ENCODE assay signal across 8 cellular contexts in the genomic region with DNA sequence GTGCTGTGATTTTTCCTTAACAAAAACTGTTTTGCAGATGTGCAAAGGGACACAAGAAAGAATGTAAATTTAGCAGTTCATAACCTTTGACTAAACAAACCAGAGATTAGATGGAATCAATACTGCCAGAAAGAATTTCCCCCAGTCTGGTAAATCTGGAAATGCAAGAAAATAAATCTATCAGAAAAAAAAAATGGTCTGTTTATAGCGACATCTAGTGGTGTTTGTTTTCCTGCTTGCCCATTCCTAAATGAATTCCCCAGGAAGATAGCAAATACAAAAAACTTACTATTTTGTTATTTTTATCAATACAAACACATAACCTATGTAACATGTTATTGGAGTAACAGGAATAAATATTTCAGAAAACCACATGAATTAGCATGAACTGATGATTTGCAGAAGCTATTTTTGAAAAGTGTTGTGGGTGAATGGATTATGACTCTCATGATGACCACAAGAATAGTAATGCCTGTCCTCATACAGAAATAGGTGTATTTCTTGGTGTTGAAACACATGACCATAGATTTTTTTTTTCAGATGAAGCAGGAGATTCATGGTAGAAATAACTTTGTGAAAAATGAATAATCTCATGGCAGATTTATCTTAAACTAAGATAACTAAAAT.
DNase-seq lines count a peak whose midpoint lies in the region; ATAC-seq and TF ChIP-seq lines count a peak whose summit lies in the region.

No MANE protein-coding gene starts in this region.

- peak; percentile 62 for DNase-seq in SIG-M5 treated with dmso at 0.1 percent for 504 hours (lab: John Stamatoyannopoulos, UW; ENCODE audit: unreplicated experiment)
- no peak for DNase-seq in SIG-M5 (lab: John Stamatoyannopoulos, UW)
- DNase-seq in NOMO-1 treated with dmso at 0.1 percent for 144 hours (lab: John Stamatoyannopoulos, UW; ENCODE audit: unreplicated experiment) = peak; percentile 62
- peak; percentile 29 to 48 for DNase-seq in erythroblast (lab: John Stamatoyannopoulos, UW)
- peak; percentile 19 for DNase-seq in putamen (ENCODE audit: low spot score)
- DNase-seq in stimulated activated naive CD8-positive, alpha-beta T cell treated with anti-CD3 and anti-CD28 coated beads, Interleukin-15, Interleukin-2, amounts not matched to agents 100 U/mL and 50 U/mL, for 24 hours = no peak

- no peak for TF ChIP-seq POLR2A in erythroblast (IDR thresholded peaks at IDR 0.05; ENCODE audit: low read length)

- ATAC-seq in GM21576 (IDR thresholded peaks at IDR 0.05; ENCODE audit: unreplicated experiment) (no peak), GM21619 (IDR thresholded peaks at IDR 0.05; ENCODE audit: unreplicated experiment) (no peak)
- ATAC-seq in stimulated activated naive CD8-positive, alpha-beta T cell treated with anti-CD3 and anti-CD28 coated beads, Interleukin-15, Interleukin-2, amounts not matched to agents 100 U/mL and 50 U/mL, for 24 hours = no peak

Comparison
In these comparisons a context has a peak if more than half of its experiments do, and no peak if none do; other contexts are left out.
1. DNase-seq: peak in SIG-M5 treated with dmso at 0.1 percent for 504 hours (single experiment), NOMO-1 treated with dmso at 0.1 percent for 144 hours (single experiment), erythroblast (2 of 2) and putamen (single experiment); none in SIG-M5 (single experiment) and stimulated activated naive CD8-positive, alpha-beta T cell treated with anti-CD3 and anti-CD28 coated beads, Interleukin-15, Interleukin-2, amounts not matched to agents 100 U/mL and 50 U/mL, for 24 hours (single experiment).